Comparison of ENCODE assay signal across 10 cellular contexts in the genomic region with DNA sequence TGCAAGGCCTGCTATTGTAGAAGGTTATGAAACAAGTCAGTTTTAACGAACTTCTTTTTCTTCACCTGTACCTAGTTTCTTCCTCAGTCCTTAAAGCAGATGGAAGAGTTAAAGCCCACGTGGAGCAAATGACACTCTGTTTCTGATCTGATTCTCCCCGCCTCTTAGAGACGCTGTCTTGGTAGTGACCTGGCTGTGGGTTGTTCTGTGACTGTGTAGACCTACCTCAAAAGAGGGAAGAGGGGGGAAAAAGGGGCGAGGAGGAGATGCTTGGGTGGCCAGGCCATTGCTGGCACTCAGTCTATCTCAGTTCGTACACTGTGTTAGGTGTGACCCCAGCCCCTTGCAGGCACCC. TPM values are rescaled to one million over a fixed set of nuclear protein-coding genes. Genes with fewer than 3 reads are reported as not detected.
DNase-seq lines count a peak whose midpoint lies in the region; TF ChIP-seq lines count a peak whose summit lies in the region.
"Had no signal": no experiment of that assay in that cellular context is flagged by ENCODE, and none has a peak within 500 bp of the region (broad histone marks: within the 10 kb centered on the region; RNA-seq: fewer than 3 reads in every experiment).

No MANE protein-coding gene starts in this region.

- no peak overlapping the region for H2AFZ ChIP-seq in OCI-LY1 (ENCODE audit: low read length)

- no peaks in the 10 kb centered on the region for H3K27me3 Mint-ChIP-seq in Caco-2 (ENCODE audit: insufficient read depth, unreplicated experiment)
- H3K27me3 Mint-ChIP-seq in progenitor cell of endocrine pancreas = peaks cover 16% of the 10 kb centered on the region

- peaks cover 7% of the 10 kb centered on the region for H3K4me1 Mint-ChIP-seq in Caco-2 (ENCODE audit: low read depth, unreplicated experiment)
- peaks cover 28% of the 10 kb centered on the region for H3K4me1 Mint-ChIP-seq in progenitor cell of endocrine pancreas (ENCODE audit: low read depth)

- H4K20me1 ChIP-seq in OCI-LY1 (ENCODE audit: insufficient read depth, low read length) = no peaks in the 10 kb centered on the region

- no peaks in the 10 kb centered on the region for H3K36me3 ChIP-seq in Caco-2 (ENCODE audit: control insufficient read depth, insufficient read depth, low read length)
- H3K36me3 ChIP-seq in OCI-LY1 (ENCODE audit: insufficient read depth, low read length) = no peaks in the 10 kb centered on the region
- H3K36me3 ChIP-seq in esophagus muscularis mucosa = no peaks in the 10 kb centered on the region
- no peaks in the 10 kb centered on the region for H3K36me3 ChIP-seq in MG63

- no TSS peak for BruUV-seq in Caco-2 (replicated peaks; lab: Mats Ljungman, UMichigan)

- H3K36me3 Mint-ChIP-seq in Caco-2 (ENCODE audit: insufficient read depth, unreplicated experiment) (no peaks in the 10 kb centered on the region), progenitor cell of endocrine pancreas (ENCODE audit: insufficient read depth) (peaks cover 1% of the 10 kb centered on the region)

- TF ChIP-seq EP300 in esophagus muscularis mucosa (IDR thresholded peaks at IDR 0.05) = no peak

- H3K27ac Mint-ChIP-seq in Caco-2 (ENCODE audit: unreplicated experiment) = no peak overlapping the region
- no peak overlapping the region for H3K27ac Mint-ChIP-seq in progenitor cell of endocrine pancreas

- H3K4me3 Mint-ChIP-seq in Caco-2 (ENCODE audit: unreplicated experiment) (peak overlapping the region; percentile 58), progenitor cell of endocrine pancreas (ENCODE audit: low read depth) (peak overlapping the region; percentile 61)

- 62% methylated on average over 6 of the region's 6 CpGs for WGBS in esophagus muscularis mucosa

- H3K9me3 Mint-ChIP-seq in Caco-2 (ENCODE audit: unreplicated experiment) (no peaks in the 10 kb centered on the region), progenitor cell of endocrine pancreas (ENCODE audit: low read depth) (no peaks in the 10 kb centered on the region)

- H3K27me3 ChIP-seq in Caco-2 (replicated peaks; ENCODE audit: control insufficient read depth, insufficient read depth, low read length) (no peaks in the 10 kb centered on the region), OCI-LY1 (ENCODE audit: insufficient read depth, low read length) (no peaks in the 10 kb centered on the region), esophagus muscularis mucosa (peaks cover 0 to 33% (median 6%) of the 10 kb centered on the region in 4 donors), MG63 (no peaks in the 10 kb centered on the region)

- no peaks in the 10 kb centered on the region for H3K9me3 ChIP-seq in Caco-2
- H3K9me3 ChIP-seq in OCI-LY1 (ENCODE audit: low read length) = no peaks in the 10 kb centered on the region
- H3K9me3 ChIP-seq in esophagus muscularis mucosa = no peaks in the 10 kb centered on the region
- no peaks in the 10 kb centered on the region; the same call in 1 of the 2 replicates for H3K9me3 ChIP-seq in MG63

- H3K9ac ChIP-seq in OCI-LY1 (ENCODE audit: low read length) = no peak overlapping the region; the same call in 1 of the 2 replicates

- no peaks in the 10 kb centered on the region for H3F3A ChIP-seq in OCI-LY1 (ENCODE audit: insufficient read depth, low read length)

- no peaks in the 10 kb centered on the region for H3K9me2 ChIP-seq in OCI-LY1 (ENCODE audit: low read depth, low read length)

- CTCF ChIA-PET in Caco-2 (lab: Charles Lee) = interaction anchor here (0.6 to 1.0 kb wide), 2 partner anchors 9 to 81 kb away, joined by 4 to 9 read pairs; no protein-coding TSS in a partner anchor

- H3K27ac ChIP-seq in OCI-LY1 (ENCODE audit: low read depth, low read length, poor library complexity, severe bottlenecking) (no peak overlapping the region), esophagus muscularis mucosa (replicated peaks in 1 of 4) (peak overlapping the region in 3 of 4 donors; percentile 40 to 49 (median 44))

- 0 out of 2 replicates have a peak, but pooled peaks cover 5% of the 10 kb centered on the region for H3K4me1 ChIP-seq in Caco-2
- H3K4me1 ChIP-seq in OCI-LY1 (ENCODE audit: insufficient read depth, low read length, severe bottlenecking) = peaks cover 8% of the 10 kb centered on the region
- H3K4me1 ChIP-seq in esophagus muscularis mucosa = peaks cover 7 to 11% (median 9%) of the 10 kb centered on the region in 4 donors

- no peak for TF ChIP-seq POLR2A in esophagus muscularis mucosa (IDR thresholded peaks at IDR 0.05; ENCODE audit: low read depth)

- peak overlapping the region; percentile 59; the same call in 1 of the 2 replicates for H3K4me2 ChIP-seq in OCI-LY1 (ENCODE audit: low read length)

- H3K4me3 ChIP-seq in Caco-2 (ENCODE audit: low read depth, low read length) = peak overlapping the region; percentile 49
- H3K4me3 ChIP-seq in OCI-LY1 (ENCODE audit: low read depth, low read length, poor library complexity, severe bottlenecking) = peak overlapping the region; percentile 48
- peak overlapping the region; percentile 44 to 57 (median 50) for H3K4me3 ChIP-seq in esophagus muscularis mucosa
- H3K4me3 ChIP-seq in MG63 = no peak overlapping the region

- H3K79me2 ChIP-seq in OCI-LY1 (ENCODE audit: insufficient read depth, low read length) = no peaks in the 10 kb centered on the region

- DNase-seq in Caco-2 = no peak
- DNase-seq in esophagus muscularis mucosa (ENCODE audit: extremely low spot score) = no peak
- DNase-seq in progenitor cell of endocrine pancreas (ENCODE audit: low spot score, unreplicated experiment) = no peak
- DNase-seq in activated gamma-delta T cell (lab: John Stamatoyannopoulos, UW) = no peak
- DNase-seq in midbrain (lab: John Stamatoyannopoulos, UW) = no peak
- no peak for DNase-seq in SKM-1 (lab: John Stamatoyannopoulos, UW; ENCODE audit: unreplicated experiment)
- no peak for DNase-seq in MG63
- DNase-seq: NCI-H2227 treated with DMSO at 0.1 percent for 48 hours, T1000 had no signal

- POLR2A ChIA-PET in Caco-2 (lab: Charles Lee) = no interaction called here

- TF ChIP-seq CTCF in Caco-2 (IDR thresholded peaks at IDR 0.05; ENCODE audit: insufficient read depth in 1 of 2, low read depth in 1 of 2, low read length in 1 of 2, severe bottlenecking in 1 of 2, unreplicated experiment in 1 of 2) (no peak), OCI-LY1 (IDR thresholded peaks at IDR 0.05; ENCODE audit: low read length) (no peak), esophagus muscularis mucosa (IDR thresholded peaks at IDR 0.05) (no peak), progenitor cell of endocrine pancreas (IDR thresholded peaks at IDR 0.05; ENCODE audit: unreplicated experiment) (no peak)

- intact Hi-C loops in Caco-2 (cut with micrococcal nuclease; ENCODE audit: unreplicated experiment) = no loop called here
- intact Hi-C loops in esophagus muscularis mucosa (cut with DNase I) = no loop called here

RNA-seq across cellular contexts. Expression of gene GFRA3, which starts 0.6 kb away (rescaled TPM):
- total RNA-seq in Caco-2 (2022) (2.4 and 2.7 TPM in 2 replicates), esophagus muscularis mucosa (1 to 10 TPM; 2.5 to 8.4 (median 4.2) TPM), progenitor cell of endocrine pancreas (22.9 and 24.4 TPM in 2 replicates)
- not detected in 2 replicates for total RNA-seq in MG63 (2014; rRNA removed; shearing (Covaris generic); ENCODE audit: low replicate concordance)

RNA-seq across cellular contexts. Expression of gene CDC25C, which starts 57.8 kb away (rescaled TPM):
- 22.7 and 22.9 TPM in 2 replicates for total RNA-seq in Caco-2 (2022)
- total RNA-seq in esophagus muscularis mucosa = under 1 TPM in 1 of 4 donors, not detected in 3; 0.17 TPM
- total RNA-seq in progenitor cell of endocrine pancreas = 10.6 and 11.5 TPM in 2 replicates
- 20.2 and 23.9 TPM in 2 replicates for total RNA-seq in MG63 (2014; rRNA removed; shearing (Covaris generic); ENCODE audit: low replicate concordance)
